In the genomic region with DNA sequence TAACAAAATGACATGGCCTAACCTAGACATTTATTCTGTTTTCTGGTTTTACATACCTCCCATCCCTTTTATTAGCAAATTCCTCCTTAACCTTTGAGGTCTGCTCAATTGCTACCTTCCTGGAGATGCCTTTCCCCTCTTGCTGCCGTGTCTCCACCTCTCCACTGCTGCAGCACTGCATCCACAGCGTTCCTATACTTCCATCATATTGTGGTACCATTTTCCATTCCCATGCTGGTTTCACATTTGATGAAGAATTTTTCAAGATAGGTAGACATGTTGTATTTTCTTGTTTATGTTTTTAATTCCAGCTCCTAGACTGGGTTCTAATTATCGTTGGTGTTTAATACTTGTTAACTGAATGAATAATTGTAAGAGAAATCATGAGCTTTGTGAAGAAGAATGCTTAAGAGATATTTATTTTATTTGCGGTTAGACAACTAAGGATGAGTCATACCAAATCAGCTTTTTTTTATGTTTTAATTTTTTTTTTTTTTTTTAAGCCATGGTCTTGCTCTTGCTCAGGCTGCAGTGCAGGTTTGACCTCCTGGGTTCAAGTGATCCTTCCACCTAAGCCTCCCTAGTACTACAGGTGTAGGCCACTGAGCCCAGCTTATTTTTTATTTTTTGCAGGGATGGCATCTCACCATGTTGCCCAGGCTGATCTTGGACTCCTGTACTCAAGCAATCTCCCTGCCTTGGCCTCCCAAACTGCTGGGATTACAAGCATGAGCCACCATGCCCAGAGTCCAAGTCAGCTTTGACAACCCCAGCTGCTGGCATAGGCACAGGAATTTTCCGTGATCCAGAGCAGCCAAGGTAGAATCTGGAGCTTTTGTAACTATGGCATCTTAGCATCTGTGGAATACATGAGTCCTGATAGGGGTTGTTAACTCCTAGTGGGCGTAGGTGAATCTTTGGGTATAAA, we compare ENCODE assay signal across 18 cellular contexts. TPM values are rescaled to one million over a fixed set of nuclear protein-coding genes. Genes with fewer than 3 reads are reported as not detected.
DNase-seq lines count a peak whose midpoint lies in the region; ATAC-seq and TF ChIP-seq lines count a peak whose summit lies in the region.
"Had no signal": no experiment of that assay in that cellular context is flagged by ENCODE, and none has a peak within 500 bp of the region (broad histone marks: within the 10 kb centered on the region; RNA-seq: fewer than 3 reads in every experiment).

No MANE protein-coding gene starts in this region.

- peak overlapping the region; percentile 7 for H2AK9ac ChIP-seq in IMR-90 (replicated peaks; ENCODE audit: low read depth, low read length, poor library complexity)

- H3K18ac ChIP-seq in IMR-90 (ENCODE audit: low read depth, low read length), result peak overlapping the region; percentile 96

- intact Hi-C loops in IMR-90 (cut with micrococcal nuclease), result loop anchor here (2.0 kb wide), 1 partner anchor 172 kb away; no protein-coding TSS in a partner anchor

- ATAC-seq in IMR-90 (ENCODE audit: low read depth) (peak; percentile 25), HG03196 (IDR thresholded peaks at IDR 0.05; ENCODE audit: unreplicated experiment) (no peak)
- no peak for ATAC-seq in activated naive CD8-positive, alpha-beta T cell treated with anti-CD3 and anti-CD28 coated beads, Interleukin-2, amount 50 U/mL, for 24 hours

- H3K27me3 Mint-ChIP-seq in activated naive CD8-positive, alpha-beta T cell treated with anti-CD3 and anti-CD28 coated beads, Interleukin-2, amount 50 U/mL, for 24 hours, result no peaks in the 10 kb centered on the region
- H3K27me3 Mint-ChIP-seq: stimulated activated memory B cell treated with anti-CD40 and anti-IgM and Interleukin-4, amounts not matched to agents 10 μg/mL and 1 μg/mL and 100 μg/mL, for 72 hours had no signal

- no peak overlapping the region for H3K9ac ChIP-seq in IMR-90 (ENCODE audit: low read depth, low read length)

- H3K9me1 ChIP-seq in IMR-90 (ENCODE audit: insufficient read depth, low read length), result peaks cover 34% of the 10 kb centered on the region

- BruUV-seq in IMR-90 (replicated peaks; lab: Mats Ljungman, UMichigan), result no TSS peak

- H3K27ac ChIP-seq in IMR-90 (ENCODE audit: insufficient read depth, low read length), result peak overlapping the region; percentile 75
- H3K27ac ChIP-seq: brain microvascular endothelial cell had no signal

- H3K4me1 Mint-ChIP-seq in activated naive CD8-positive, alpha-beta T cell treated with anti-CD3 and anti-CD28 coated beads, Interleukin-2, amount 50 U/mL, for 24 hours, result peaks cover 15% of the 10 kb centered on the region

- no peaks in the 10 kb centered on the region; a peak in 2 of 4 replicates for H3K79me1 ChIP-seq in IMR-90 (ENCODE audit: low read depth in 1 of 2, low read length in 2 of 2)

- H2AFZ ChIP-seq in IMR-90 (replicated peaks; ENCODE audit: low read length, poor library complexity), result no peak overlapping the region

- TF ChIP-seq CTCF in IMR-90 (conservative IDR thresholded peaks at IDR 0.05; ENCODE audit: low read depth, low read length) (no peak), astrocyte of the spinal cord (IDR thresholded peaks at IDR 0.05; ENCODE audit: low read depth, low read length) (no peak)

- no peaks in the 10 kb centered on the region for H4K20me1 ChIP-seq in IMR-90 (ENCODE audit: insufficient read depth, low read length)

- peak overlapping the region; percentile 95 for H2BK120ac ChIP-seq in IMR-90 (ENCODE audit: low read depth, low read length)

- dilution Hi-C loops in IMR-90 (cut with HindIII; ENCODE audit: low sequenced_read_pairs, unreplicated experiment), result no loop called here

- TF ChIP-seq POLR2A in IMR-90 (IDR thresholded peaks at IDR 0.05; ENCODE audit: low read depth, low read length), result no peak

- H3K4me1 ChIP-seq in IMR-90 (ENCODE audit: control insufficient read depth, insufficient read depth, low read length), result peaks cover 31% of the 10 kb centered on the region
- H3K4me1 ChIP-seq: BE2C had no signal

- peak overlapping the region; percentile 75 for H4K5ac ChIP-seq in IMR-90 (ENCODE audit: low read depth, low read length)

- peak overlapping the region; percentile 89 for H3K14ac ChIP-seq in IMR-90 (replicated peaks; ENCODE audit: low read depth, low read length)

- H3K27me3 ChIP-seq in IMR-90 (ENCODE audit: control insufficient read depth, insufficient read depth, low read length), result no peaks in the 10 kb centered on the region
- H3K27me3 ChIP-seq: BE2C, brain microvascular endothelial cell had no signal

- H3K23ac ChIP-seq in IMR-90 (ENCODE audit: low read depth, low read length), result peak overlapping the region; percentile 79

- peak overlapping the region; percentile 96 for H2BK20ac ChIP-seq in IMR-90 (ENCODE audit: low read depth, low read length)

- in situ Hi-C loops in IMR-90 (cut with MboI; ENCODE audit: low sequenced_read_pairs), result no loop called here
- in situ Hi-C loops in astrocyte of the spinal cord (cut with HindIII; ENCODE audit: low sequenced_read_pairs), result no loop called here

- H3K56ac ChIP-seq in IMR-90 (ENCODE audit: extremely low read depth, insufficient read depth, low read length), result peak overlapping the region; percentile 12; the same call in 1 of the 2 replicates

- CTCF ChIA-PET in IMR-90 (lab: Yijun Ruan, JAX), result interaction anchor here (0.6 kb wide), 2 partner anchors 30 to 45 kb away, joined by 3 read pairs; no protein-coding TSS in a partner anchor

- H3K4ac ChIP-seq in IMR-90 (ENCODE audit: low read depth, low read length), result peak overlapping the region; percentile 90

- H3K9me3 ChIP-seq in IMR-90 (ENCODE audit: control insufficient read depth, insufficient read depth, low read length), result no peaks in the 10 kb centered on the region
- H3K9me3 ChIP-seq: BE2C had no signal

- peak overlapping the region; percentile 50 to 84; a peak in 3 of 4 replicates for H4K8ac ChIP-seq in IMR-90 (ENCODE audit: low read depth in 2 of 2, low read length in 2 of 2)

- peak overlapping the region; percentile 82 for H2BK5ac ChIP-seq in IMR-90 (ENCODE audit: low read depth, low read length, poor library complexity, severe bottlenecking)

- H3K4me2 ChIP-seq in IMR-90 (ENCODE audit: low read depth, low read length), result peak overlapping the region; percentile 72; the same call in 1 of the 2 replicates

- no peak overlapping the region for H3K4me3 ChIP-seq in IMR-90 (ENCODE audit: insufficient read depth, low read depth, low read length)
- H3K4me3 ChIP-seq in astrocyte of the spinal cord (ENCODE audit: low read depth, low read length), result no peak overlapping the region

- peak overlapping the region; percentile 87 for H4K91ac ChIP-seq in IMR-90 (ENCODE audit: insufficient read depth, low read depth, low read length)

- POLR2A ChIA-PET in IMR-90 (lab: Charles Lee; ENCODE audit: unreplicated experiment), result interaction anchor here (0.6 to 0.7 kb wide), 2 partner anchors 721 to 923 kb away, joined by 3 read pairs; no protein-coding TSS in a partner anchor

- no peak overlapping the region for H3K4me3 Mint-ChIP-seq in activated naive CD8-positive, alpha-beta T cell treated with anti-CD3 and anti-CD28 coated beads, Interleukin-2, amount 50 U/mL, for 24 hours
- H3K4me3 Mint-ChIP-seq: stimulated activated memory B cell treated with anti-CD40 and anti-IgM and Interleukin-4, amounts not matched to agents 10 μg/mL and 1 μg/mL and 100 μg/mL, for 72 hours had no signal

- peak; percentile 32 for DNase-seq in AG08396 (ENCODE audit: low spot score)
- DNase-seq in IMR-90, result peak; percentile 81
- peak; percentile 84 for DNase-seq in astrocyte of the spinal cord (ENCODE audit: low read depth, low spot score)
- DNase-seq in iris pigment epithelial cell (ENCODE audit: low read depth), result peak; percentile 65
- no peak for DNase-seq in activated naive CD8-positive, alpha-beta T cell treated with anti-CD3 and anti-CD28 coated beads, Interleukin-2, amount 50 U/mL, for 24 hours
- no peak for DNase-seq in activated CD4-positive, alpha-beta T cell treated with anti-CD3 and anti-CD28 coated beads for 1 hour
- no peak for DNase-seq in DMS153 (lab: John Stamatoyannopoulos, UW)
- DNase-seq: activated CD4-positive, alpha-beta T cell treated with anti-CD3 and anti-CD28 coated beads for 48 hours; activated T-cell treated with anti-CD3 and anti-CD28 coated beads, Interleukin-2, amount 50 U/mL, for 48 hours; BE2C; GF-D8; Kasumi-1 had no signal

- no peaks in the 10 kb centered on the region for H3K9me3 Mint-ChIP-seq in activated naive CD8-positive, alpha-beta T cell treated with anti-CD3 and anti-CD28 coated beads, Interleukin-2, amount 50 U/mL, for 24 hours

- H3K36me3 ChIP-seq in IMR-90 (ENCODE audit: control insufficient read depth, insufficient read depth, low read length), result no peaks in the 10 kb centered on the region
- H3K36me3 ChIP-seq: BE2C, brain microvascular endothelial cell had no signal

- no peaks in the 10 kb centered on the region for H3K36me3 Mint-ChIP-seq in activated naive CD8-positive, alpha-beta T cell treated with anti-CD3 and anti-CD28 coated beads, Interleukin-2, amount 50 U/mL, for 24 hours (ENCODE audit: low read depth)

- H2AK5ac ChIP-seq in IMR-90 (ENCODE audit: low read depth, low read length), result peak overlapping the region; percentile 92

- H2BK15ac ChIP-seq in IMR-90 (ENCODE audit: low read depth, low read length), result peak overlapping the region; percentile 97; the same call in 2 of the 3 replicates

- WGBS in IMR-90 (ENCODE audit: extremely low coverage in 2 of 2, insufficient read length in 1 of 2), 2 experiments, result no CpG with 5 or more reads among the region's 6 CpGs

- no peak for TF ChIP-seq RAD21 in IMR-90 (IDR thresholded peaks at IDR 0.05; ENCODE audit: low read length)

- no peak overlapping the region for H3K27ac Mint-ChIP-seq in activated naive CD8-positive, alpha-beta T cell treated with anti-CD3 and anti-CD28 coated beads, Interleukin-2, amount 50 U/mL, for 24 hours

TF ChIP-seq in IMR-90, 13 proteins besides CTCF, POLR2A, EP300 and RAD21:
- TF ChIP-seq BHLHE40 (IDR thresholded peaks at IDR 0.05; ENCODE audit: low read depth, low read length) (peak; percentile 27; the same call in 1 of the 2 replicates), CHD1 (IDR thresholded peaks at IDR 0.05; ENCODE audit: low read depth, low read length) (no peak), NFE2L2 (IDR thresholded peaks at IDR 0.05; ENCODE audit: low read depth, low read length) (0 out of 2 replicates have a peak, but pooled peaks have one; percentile 4), MAFK (IDR thresholded peaks at IDR 0.05; ENCODE audit: low read depth, low read length) (no peak), FOS (IDR thresholded peaks at IDR 0.05; ENCODE audit: low read depth, low read length) (peak; percentile 96)

RNA-seq across cellular contexts. Expression of a gene that starts 44.0 kb away (rescaled TPM):
- total RNA-seq in IMR-90 (2012; rRNA removed), result not detected in 2 replicates
- not detected in 2 replicates for polyA plus RNA-seq in IMR-90 (2012; rRNA removed)
- not detected in 2 replicates for polyA plus RNA-seq in IMR-90 (2012; cell fraction: cytosol; rRNA removed)
- not detected in 2 replicates for polyA plus RNA-seq in IMR-90 (2012; cell fraction: nucleus; rRNA removed; ENCODE audit: low replicate concordance)
- total RNA-seq: mononuclear cell; posterior vena cava; T-helper 1 cell treated with Interleukin-12 subunit alpha and Interleukin-12 subunit beta and Interleukin-4 antibody, amounts not matched to agents 30 ng/mL and 1 ng/mL, for 36 hours had no signal

Comparison
In these comparisons a context has a peak if more than half of its experiments do, and no peak if none do; other contexts are left out.
1. DNase-seq: peak in AG08396 (single experiment), IMR-90 (single experiment), astrocyte of the spinal cord (single experiment) and iris pigment epithelial cell (single experiment); none in activated naive CD8-positive, alpha-beta T cell treated with anti-CD3 and anti-CD28 coated beads, Interleukin-2, amount 50 U/mL, for 24 hours (single experiment), activated CD4-positive, alpha-beta T cell treated with anti-CD3 and anti-CD28 coated beads for 1 hour (single experiment) and DMS153 (single experiment).